ENCODE assay signal across 21 cellular contexts in genomic region chr9:110555551-110555950, GRCh38. TPM values are rescaled to one million over a fixed set of nuclear protein-coding genes. Genes with fewer than 3 reads are reported as not detected.
DNase-seq lines count a peak whose midpoint lies in the region; ATAC-seq and TF ChIP-seq lines count a peak whose summit lies in the region.
"Had no signal": no experiment of that assay in that cellular context is flagged by ENCODE, and none has a peak within 500 bp of the region (broad histone marks: within the 10 kb centered on the region; RNA-seq: fewer than 3 reads in every experiment).

No MANE protein-coding gene starts in this region.

- H3K9me3 ChIP-seq in smooth muscle cell (replicated peaks; ENCODE audit: low read depth) = no peaks in the 10 kb centered on the region
- H3K9me3 ChIP-seq: mucosa of descending colon, thyroid gland had no signal

- no peaks in the 10 kb centered on the region for H3K36me3 ChIP-seq in smooth muscle cell (ENCODE audit: low read depth)
- H3K36me3 ChIP-seq: thyroid gland had no signal

- H3K4me3 ChIP-seq in smooth muscle cell = no peak overlapping the region
- H3K4me3 ChIP-seq: mucosa of descending colon, thyroid gland had no signal

- no peaks in the 10 kb centered on the region for H3K36me3 Mint-ChIP-seq in chondrocyte (ENCODE audit: low read depth)
- H3K36me3 Mint-ChIP-seq in effector memory CD8-positive, alpha-beta T cell (ENCODE audit: insufficient read depth) = no peaks in the 10 kb centered on the region
- H3K36me3 Mint-ChIP-seq: immature natural killer cell had no signal

- peaks cover 5% of the 10 kb centered on the region for H3K79me2 ChIP-seq in smooth muscle cell (ENCODE audit: low read depth)

- H4K20me1 ChIP-seq in smooth muscle cell (ENCODE audit: low read depth) = no peaks in the 10 kb centered on the region

- no peak overlapping the region for H3K9ac ChIP-seq in smooth muscle cell (ENCODE audit: low read depth)

- 62% methylated on average over 3 of the region's 3 CpGs for WGBS in smooth muscle cell (ENCODE audit: low lambda C conversion rate)

- peak overlapping the region; percentile 47 for H3K27ac ChIP-seq in smooth muscle cell (ENCODE audit: low read depth)
- H3K27ac ChIP-seq: VCaP had no signal

- no peak for TF ChIP-seq CTCF in chondrocyte (IDR thresholded peaks at IDR 0.05)
- no peak for TF ChIP-seq CTCF in smooth muscle cell (IDR thresholded peaks at IDR 0.05; ENCODE audit: borderline replicate concordance, insufficient read depth, poor library complexity, severe bottlenecking)

- H3K27me3 ChIP-seq in smooth muscle cell (ENCODE audit: low read depth) = no peaks in the 10 kb centered on the region
- H3K27me3 ChIP-seq: thyroid gland had no signal

- H2AFZ ChIP-seq in smooth muscle cell (ENCODE audit: low read depth) = peak overlapping the region; percentile 21

- H3F3A ChIP-seq in smooth muscle cell (ENCODE audit: low read depth) = peaks cover 4% of the 10 kb centered on the region

- peaks cover 22% of the 10 kb centered on the region for H3K4me1 Mint-ChIP-seq in chondrocyte (ENCODE audit: low read depth)
- no peaks in the 10 kb centered on the region for H3K4me1 Mint-ChIP-seq in effector memory CD8-positive, alpha-beta T cell (ENCODE audit: low read depth in 2 of 2)
- H3K4me1 Mint-ChIP-seq: immature natural killer cell had no signal

- no peaks in the 10 kb centered on the region for H3K27me3 Mint-ChIP-seq in chondrocyte (ENCODE audit: low read depth)
- H3K27me3 Mint-ChIP-seq in effector memory CD8-positive, alpha-beta T cell = no peaks in the 10 kb centered on the region

- DNase-seq in HCEC 1CT (peak; percentile 51), chondrocyte (ENCODE audit: low spot score) (no peak), iris pigment epithelial cell (ENCODE audit: low read depth) (peak; percentile 73), smooth muscle cell (lab: John Stamatoyannopoulos, UW; ENCODE audit: unreplicated experiment) (no peak), NCI-H2171 (lab: John Stamatoyannopoulos, UW) (no peak)
- no peak for DNase-seq in effector memory CD8-positive, alpha-beta T cell
- DNase-seq: activated CD8-positive, alpha-beta memory T cell treated with anti-CD3 and anti-CD28 coated beads for 24 hours; effector CD4-positive, alpha-beta T cell; foreskin melanocyte; immature natural killer cell; Kasumi-1; NCI-H146; NCI-H526; SW 1271 had no signal

- peak overlapping the region; percentile 24 for H3K4me2 ChIP-seq in smooth muscle cell

- no peak overlapping the region for H3K4me3 Mint-ChIP-seq in chondrocyte (ENCODE audit: unreplicated experiment)
- no peak overlapping the region for H3K4me3 Mint-ChIP-seq in effector memory CD8-positive, alpha-beta T cell
- H3K4me3 Mint-ChIP-seq: immature natural killer cell had no signal

- ATAC-seq in activated CD4-positive, CD25-positive, alpha-beta regulatory T cell treated with anti-CD3 and anti-CD28 coated beads, Interleukin-2, amount 50 U/mL, for 24 hours = no peak
- no peak for ATAC-seq in GM18868 (IDR thresholded peaks at IDR 0.05; ENCODE audit: unreplicated experiment)
- ATAC-seq in effector memory CD8-positive, alpha-beta T cell (replicated peaks) = no peak
- ATAC-seq: Panc1 had no signal

- peaks cover 9% of the 10 kb centered on the region for H3K4me1 ChIP-seq in smooth muscle cell (ENCODE audit: low read depth)

- H3K9me3 Mint-ChIP-seq in chondrocyte (ENCODE audit: low read depth) = peaks cover 2% of the 10 kb centered on the region
- peaks cover 2 to 4% of the 10 kb centered on the region in 2 donors for H3K9me3 Mint-ChIP-seq in effector memory CD8-positive, alpha-beta T cell
- H3K9me3 Mint-ChIP-seq: activated T-helper 2 cell treated with anti-CD3 and anti-CD28 coated beads, Interferon-gamma antibody, Interleukin-2, Interleukin-4, amounts not matched to agents 10 μg/mL and 5 μg/mL and 100 μg/mL, durations not matched to agents 14 hours and 24 hours and 36 hours had no signal

- peak overlapping the region; percentile 52 for H3K27ac Mint-ChIP-seq in chondrocyte (ENCODE audit: unreplicated experiment)
- H3K27ac Mint-ChIP-seq in effector memory CD8-positive, alpha-beta T cell = no peak overlapping the region
- H3K27ac Mint-ChIP-seq: activated T-helper 2 cell treated with anti-CD3 and anti-CD28 coated beads, Interferon-gamma antibody, Interleukin-2, Interleukin-4, amounts not matched to agents 10 μg/mL and 5 μg/mL and 100 μg/mL, durations not matched to agents 14 hours and 24 hours and 36 hours; immature natural killer cell had no signal

RNA-seq across cellular contexts. Expression of gene SVEP1, which starts 24.0 kb away (rescaled TPM):
- total RNA-seq in chondrocyte = 0.72 to 2.0 TPM (median 0.90 TPM) in 3 replicates
- 14.8 and 16.6 TPM in 2 replicates for total RNA-seq in smooth muscle cell
- polyA plus RNA-seq in smooth muscle cell = 4.8 and 6.4 TPM in 2 replicates
- total RNA-seq: activated T-helper 2 cell treated with anti-CD3 and anti-CD28 coated beads, Interferon-gamma antibody, Interleukin-2, Interleukin-4, amounts not matched to agents 10 μg/mL and 5 μg/mL and 100 μg/mL, durations not matched to agents 14 hours and 24 hours and 36 hours had no signal

Comparison
In these comparisons a context has a peak if more than half of its experiments do, and no peak if none do; other contexts are left out.
1. DNase-seq: peak in HCEC 1CT (single experiment) and iris pigment epithelial cell (single experiment); none in chondrocyte (single experiment), smooth muscle cell (single experiment), NCI-H2171 (single experiment) and effector memory CD8-positive, alpha-beta T cell (0 of 3).